In genomic region chr5:98763001-98763630, GRCh38 we compare ENCODE assay signal across 16 cellular contexts. TPM values are rescaled to one million over a fixed set of nuclear protein-coding genes. Genes with fewer than 3 reads are reported as not detected.
DNase-seq lines count a peak whose midpoint lies in the region; ATAC-seq and TF ChIP-seq lines count a peak whose summit lies in the region.
"Had no signal": no experiment of that assay in that cellular context is flagged by ENCODE, and none has a peak within 500 bp of the region (broad histone marks: within the 10 kb centered on the region; RNA-seq: fewer than 3 reads in every experiment).

No MANE protein-coding gene starts in this region.

- H3K27me3 ChIP-seq in H7 (ENCODE audit: control insufficient read depth, insufficient read depth, low read length): no peaks in the 10 kb centered on the region
- no peaks in the 10 kb centered on the region for H3K27me3 ChIP-seq in foreskin keratinocyte
- H3K27me3 ChIP-seq: tibial nerve had no signal

- peaks cover 7% of the 10 kb centered on the region for H3K4me1 ChIP-seq in foreskin keratinocyte

- H3K36me3 ChIP-seq in H7 (replicated peaks; ENCODE audit: control insufficient read depth, insufficient read depth, low read length): no peaks in the 10 kb centered on the region
- H3K36me3 ChIP-seq: left ventricle myocardium inferior, tibial nerve had no signal

- H3K4me3 ChIP-seq in H7 (ENCODE audit: insufficient read depth, low read depth, low read length) (no peak overlapping the region), skeletal muscle cell (ENCODE audit: low read depth, low read length) (no peak overlapping the region)
- H3K4me3 ChIP-seq: left ventricle myocardium inferior, tibial nerve had no signal

- DNase-seq in H7: peak; percentile 64
- DNase-seq in T1000 (lab: John Stamatoyannopoulos, UW): peak; percentile 72
- peak in 1 of 2 donors; percentile 80 for DNase-seq in foreskin keratinocyte
- peak; percentile 85 for DNase-seq in skeletal muscle cell (ENCODE audit: low read depth)
- DNase-seq in activated naive CD4-positive, alpha-beta T cell (lab: John Stamatoyannopoulos, UW): no peak
- DNase-seq in NOMO-1 (lab: John Stamatoyannopoulos, UW; ENCODE audit: unreplicated experiment in 2 of 2): no peak
- DNase-seq in NCI-H524 (lab: John Stamatoyannopoulos, UW): no peak
- no peak for DNase-seq in activated CD4-positive, alpha-beta T cell treated with anti-CD3 and anti-CD28 coated beads for 48 hours
- DNase-seq: COR-L47; glutamatergic neuron; left ventricle myocardium inferior; NCI-H2081 treated with DMSO at 0.1 percent for 48 hours; nucleus accumbens; OCI-M1; stimulated activated CD8-positive, alpha-beta memory T cell treated with anti-CD3 and anti-CD28 coated beads, Interleukin-4, amount 100 ng/mL, for 48 hours had no signal

- TF ChIP-seq CTCF in foreskin keratinocyte (conservative IDR thresholded peaks at IDR 0.05): no peak

- no peak overlapping the region for H3K27ac ChIP-seq in foreskin keratinocyte
- H3K27ac ChIP-seq: left ventricle myocardium inferior, tibial nerve had no signal

- ATAC-seq in foreskin keratinocyte: peak; percentile 35

RNA-seq across cellular contexts. Expression of gene RGMB, which starts 10.3 kb away (rescaled TPM):
- 31.8 and 37.0 TPM in 2 replicates for total RNA-seq in H7 (2014; rRNA removed; shearing (Covaris generic))
- 34.2 and 48.3 TPM in 2 replicates for total RNA-seq in foreskin keratinocyte
- 10.8 and 18.4 TPM in 2 replicates for polyA plus RNA-seq in foreskin keratinocyte

Comparison
In these comparisons a context has a peak if more than half of its experiments do, and no peak if none do; other contexts are left out.
1. DNase-seq: peak in H7 (single experiment), T1000 (single experiment) and skeletal muscle cell (single experiment); none in activated naive CD4-positive, alpha-beta T cell (0 of 4), NOMO-1 (0 of 2), NCI-H524 (0 of 2) and activated CD4-positive, alpha-beta T cell treated with anti-CD3 and anti-CD28 coated beads for 48 hours (single experiment).